In the genomic region with DNA sequence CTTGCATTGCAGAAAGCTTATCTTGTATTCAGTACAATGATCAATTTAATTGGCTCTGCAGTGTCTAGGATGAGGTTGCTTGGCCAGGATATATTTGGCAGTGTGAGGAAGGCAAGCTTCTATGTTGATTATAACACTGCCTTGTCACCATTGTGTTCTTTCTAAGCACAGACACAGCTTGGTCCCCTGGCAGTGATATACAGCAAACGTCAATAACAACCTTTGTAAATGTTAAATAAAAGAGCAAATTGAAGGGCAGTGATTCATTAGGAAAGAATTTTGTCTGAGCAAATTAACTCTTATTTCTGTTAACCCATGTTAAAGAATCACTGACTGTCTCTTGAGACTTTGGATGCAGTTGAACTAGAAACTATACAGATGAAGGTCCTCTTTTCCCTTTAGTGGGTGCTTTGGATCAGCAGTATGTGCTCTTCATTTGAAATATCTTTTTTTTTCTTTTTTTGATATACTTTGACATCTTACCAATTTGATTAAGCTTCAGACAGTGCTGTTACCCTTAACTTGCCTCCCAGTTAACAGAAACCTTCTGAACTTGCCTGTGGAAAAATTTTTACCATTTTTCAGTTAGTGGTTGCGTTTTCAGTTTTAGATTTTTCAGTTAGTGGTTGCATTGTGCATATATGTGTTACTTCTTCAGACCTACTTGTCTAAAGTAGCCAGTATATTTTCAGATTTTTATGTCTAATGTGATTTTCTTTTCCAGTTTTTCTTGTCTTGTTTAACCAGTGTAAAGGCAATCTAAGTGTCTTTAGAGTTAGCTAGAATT, we compare ENCODE assay signal across 11 cellular contexts.
DNase-seq lines count a peak whose midpoint lies in the region; ATAC-seq, FAIRE-seq and TF ChIP-seq lines count a peak whose summit lies in the region.
"Had no signal": no experiment of that assay in that cellular context is flagged by ENCODE, and none has a peak within 500 bp of the region (broad histone marks: within the 10 kb centered on the region; RNA-seq: fewer than 3 reads in every experiment).

No MANE protein-coding gene starts in this region.

- peaks cover 0 to 7% (median 0%) of the 10 kb centered on the region in 4 experiments; a peak in 1 of 7 replicates for H3K4me1 ChIP-seq in H1 (replicated peaks in 1 of 4; ENCODE audit: control insufficient read depth in 3 of 4, insufficient read depth in 4 of 4, low read length in 3 of 4)
- peaks cover 23% of the 10 kb centered on the region for H3K4me1 ChIP-seq in neural progenitor cell
- H3K4me1 ChIP-seq in transverse colon, result peaks cover 11 to 85% (median 33%) of the 10 kb centered on the region in 4 donors

- H2BK12ac ChIP-seq in H1 (ENCODE audit: low read depth, low read length), result no peak overlapping the region

- H3K36me3 Mint-ChIP-seq in neural progenitor cell, result peaks cover 4% of the 10 kb centered on the region

- H2BK20ac ChIP-seq in H1 (ENCODE audit: low read length), result no peak overlapping the region

- no peak overlapping the region for H4K8ac ChIP-seq in H1 (ENCODE audit: extremely low read depth, insufficient read depth, low read length)

- no peak overlapping the region for H3K4me3 ChIP-seq in H1 (ENCODE audit: extremely low read depth in 1 of 4, insufficient read depth in 2 of 4, low read depth in 3 of 4, low read length in 4 of 4)
- H3K4me3 ChIP-seq in neural progenitor cell, result no peak overlapping the region
- no peak overlapping the region for H3K4me3 ChIP-seq in transverse colon

- WGBS in H1 (ENCODE audit: extremely low coverage in 1 of 2, insufficient coverage in 1 of 2, insufficient read length in 1 of 2, insufficient replicate concordance in 2 of 2, low coverage in 1 of 2, low lambda C conversion rate in 2 of 2, missing lambda C conversion rate in 1 of 2), 2 experiments, result 63% methylated on average over 2 of the region's 2 CpGs; no CpG with 5 or more reads in 1 of the 2 experiments
- 36 to 52% methylated on average over 2 of the region's 2 CpGs for WGBS in transverse colon (ENCODE audit: low coverage in 1 of 2), 2 donors

- CTCF ChIA-PET in H1 (lab: Charles Lee; ENCODE audit: partially characterized antibody), result interaction anchor here (1.0 to 1.9 kb wide), 4 partner anchors 8 to 21 kb away, joined by 3 to 7 read pairs (median 4); no protein-coding TSS in a partner anchor

- H3K27ac Mint-ChIP-seq in neural progenitor cell, result peak overlapping the region; percentile 64

- DNase-seq in NCI-H69 (lab: John Stamatoyannopoulos, UW) (peak; percentile 38), H1 (ENCODE audit: low read depth in 1 of 2, low spot score in 2 of 2) (no peak), neural progenitor cell (ENCODE audit: low spot score) (no peak), NOMO-1 treated with DMSO at 0.1 percent for 48 hours (lab: John Stamatoyannopoulos, UW; ENCODE audit: unreplicated experiment) (no peak), transverse colon (no peak), NCI-H2196 treated with DMSO at 0.1 percent for 48 hours (lab: John Stamatoyannopoulos, UW; ENCODE audit: unreplicated experiment) (no peak)
- DNase-seq: activated CD8-positive, alpha-beta memory T cell treated with anti-CD3 and anti-CD28 coated beads, Interleukin-2, amount 50 U/mL, for 4 hours; glutamatergic neuron; NCI-H2171 treated with DMSO at 0.1 percent for 48 hours had no signal

- no peaks in the 10 kb centered on the region for H3K9me3 ChIP-seq in H1 (ENCODE audit: insufficient read depth in 2 of 2, low read depth in 1 of 2, low read length in 1 of 2)
- no peaks in the 10 kb centered on the region for H3K9me3 ChIP-seq in neural progenitor cell (ENCODE audit: low read depth)
- no peaks in the 10 kb centered on the region for H3K9me3 ChIP-seq in transverse colon

- H2BK15ac ChIP-seq in H1 (ENCODE audit: low read length), result no peak overlapping the region

- no peak overlapping the region for H3K23ac ChIP-seq in H1 (ENCODE audit: insufficient read length)

- H3K9ac ChIP-seq in H1 (replicated peaks in 1 of 4; ENCODE audit: extremely low read depth in 1 of 4, low read depth in 3 of 4, low read length in 3 of 4) (no peak overlapping the region), neural progenitor cell (no peak overlapping the region)

- peaks cover 13% of the 10 kb centered on the region for H3K4me1 Mint-ChIP-seq in neural progenitor cell

- H3K79me2 ChIP-seq in H1 (ENCODE audit: control insufficient read depth in 1 of 2, insufficient read depth in 2 of 2, low read length in 2 of 2) (peaks cover 0 to 29% of the 10 kb centered on the region in 2 experiments; a peak in 3 of 4 replicates), neural progenitor cell (ENCODE audit: low read depth) (peaks cover 93% of the 10 kb centered on the region)

- no peak for FAIRE-seq in H1 (lab: Jason Lieb, UNC)

- no peak overlapping the region for H3K4ac ChIP-seq in H1 (replicated peaks; ENCODE audit: insufficient read length, low read depth, low read length)

- TF ChIP-seq CTCF in H1 (IDR thresholded peaks at IDR 0.05; ENCODE audit: control extremely low read depth in 1 of 3, insufficient read depth in 1 of 3, low read depth in 1 of 3, low read length in 3 of 3), result no peak
- TF ChIP-seq CTCF in neural progenitor cell (IDR thresholded peaks at IDR 0.05), result no peak
- no peak for TF ChIP-seq CTCF in transverse colon (IDR thresholded peaks at IDR 0.05)

- H4K91ac ChIP-seq in H1 (replicated peaks; ENCODE audit: insufficient read length, low read length), result no peak overlapping the region

- no peak overlapping the region for H3K27ac ChIP-seq in H1 (ENCODE audit: low read depth, low read length)
- no peak overlapping the region for H3K27ac ChIP-seq in neural progenitor cell
- H3K27ac ChIP-seq in transverse colon, result no peak overlapping the region

- POLR2A ChIA-PET in H1 (lab: Charles Lee; ENCODE audit: partially characterized antibody), result interaction anchor here (0.6 to 1.4 kb wide), 3 partner anchors 13 to 139 kb away, joined by 3 to 4 read pairs (median 3); no protein-coding TSS in a partner anchor

- no peak overlapping the region for H2BK5ac ChIP-seq in H1 (ENCODE audit: low read depth, low read length)

- H2AFZ ChIP-seq in H1 (ENCODE audit: low read length) (no peak overlapping the region), neural progenitor cell (replicated peaks) (no peak overlapping the region)

- no peak overlapping the region for H3K14ac ChIP-seq in H1 (ENCODE audit: insufficient read length)

- H3K56ac ChIP-seq in H1 (replicated peaks; ENCODE audit: insufficient read length, low read depth, low read length), result no peak overlapping the region

- peaks cover 3% of the 10 kb centered on the region for H3F3A ChIP-seq in neural progenitor cell (ENCODE audit: low read depth)

- no peak overlapping the region for H2BK120ac ChIP-seq in H1 (replicated peaks; ENCODE audit: low read depth, low read length)

- TF ChIP-seq EP300 in H1 (IDR thresholded peaks at IDR 0.05; ENCODE audit: borderline replicate concordance in 1 of 2, low read depth in 2 of 2, low read length in 2 of 2), result no peak
- TF ChIP-seq EP300 in transverse colon (IDR thresholded peaks at IDR 0.05; ENCODE audit: low read depth), result no peak

- no peak overlapping the region for H3K18ac ChIP-seq in H1 (ENCODE audit: extremely low read depth, low read length)

- H3K4me2 ChIP-seq in H1 (ENCODE audit: insufficient read depth in 1 of 2, low read depth in 2 of 2, low read length in 2 of 2) (no peak overlapping the region), neural progenitor cell (no peak overlapping the region)

- in situ Hi-C loops in transverse colon (cut with MboI; ENCODE audit: low pct_ligation_motif_present in 1 of 4, low pct_unique_long_range_greater_than_20kb in 1 of 4, low sequenced_read_pairs in 3 of 4), result no loop called here

- TF ChIP-seq POLR2A in H1 (IDR thresholded peaks at IDR 0.05; ENCODE audit: control extremely low read depth in 1 of 2, low read depth in 2 of 2, low read length in 2 of 2) (no peak), transverse colon (IDR thresholded peaks at IDR 0.05) (no peak)

- H2AK5ac ChIP-seq in H1 (ENCODE audit: low read depth, low read length), result no peak overlapping the region

- no peaks in the 10 kb centered on the region for H3K27me3 Mint-ChIP-seq in neural progenitor cell (ENCODE audit: insufficient read depth, low read depth)

- no peaks in the 10 kb centered on the region for H3K23me2 ChIP-seq in H1 (ENCODE audit: low read depth, low read length)

- intact Hi-C loops in transverse colon (cut with DNase I; ENCODE audit: low total_unique reads), result no loop called here

- H3K79me1 ChIP-seq in H1 (ENCODE audit: low read depth, low read length), result no peaks in the 10 kb centered on the region

- no peaks in the 10 kb centered on the region for H3K27me3 ChIP-seq in H1 (replicated peaks in 1 of 4; ENCODE audit: control insufficient read depth in 3 of 4, extremely low read depth in 1 of 4, insufficient read depth in 3 of 4, low read length in 3 of 4)
- no peaks in the 10 kb centered on the region for H3K27me3 ChIP-seq in neural progenitor cell
- H3K27me3 ChIP-seq in transverse colon, result no peaks in the 10 kb centered on the region

- H3K4me3 Mint-ChIP-seq in neural progenitor cell, result no peak overlapping the region

- H3K36me3 ChIP-seq in H1 (ENCODE audit: control insufficient read depth in 2 of 4, insufficient read depth in 4 of 4, low read length in 3 of 4) (no peaks in the 10 kb centered on the region), neural progenitor cell (peaks cover 4% of the 10 kb centered on the region), transverse colon (no peaks in the 10 kb centered on the region)

- H4K20me1 ChIP-seq in H1 (replicated peaks in 1 of 2; ENCODE audit: control insufficient read depth in 1 of 2, insufficient read depth in 2 of 2, low read length in 2 of 2) (no peaks in the 10 kb centered on the region), neural progenitor cell (ENCODE audit: low read depth) (peaks cover 5% of the 10 kb centered on the region)

- no peak overlapping the region for H4K5ac ChIP-seq in H1 (ENCODE audit: insufficient read length, low read depth, low read length)

- H3K9me3 Mint-ChIP-seq in neural progenitor cell, result no peaks in the 10 kb centered on the region

- no peak for TF ChIP-seq RAD21 in H1 (IDR thresholded peaks at IDR 0.05 in 1 of 2, conservative IDR thresholded peaks at IDR 0.05 in 1 of 2; ENCODE audit: low read depth in 2 of 2, low read length in 2 of 2)

- ATAC-seq in GM21381 (IDR thresholded peaks at IDR 0.05; ENCODE audit: unreplicated experiment) (peak; percentile 40), GM18909 (IDR thresholded peaks at IDR 0.05; ENCODE audit: poor library complexity, unreplicated experiment) (no peak)

TF ChIP-seq in H1, 55 proteins besides CTCF, POLR2A, EP300 and RAD21:
- TF ChIP-seq KDM4A (IDR thresholded peaks at IDR 0.05; ENCODE audit: low read depth, low read length, severe bottlenecking), result no peak
- peak; percentile 40; the same call in 1 of the 2 replicates for TF ChIP-seq JUND (IDR thresholded peaks at IDR 0.05; ENCODE audit: low read length)
- TF ChIP-seq CBX5 (IDR thresholded peaks at IDR 0.05; ENCODE audit: low read depth, low read length), result no peak
